Comparison of ENCODE assay signal across 1 cellular context in genomic region chr11:20058749-20059458, GRCh38.
TF ChIP-seq lines count a peak whose summit lies in the region.

No MANE protein-coding gene starts in this region.

TF ChIP-seq in SK-N-SH, 30 proteins besides CTCF, POLR2A, EP300 and RAD21 (continued from another document):
- TF ChIP-seq REST (IDR thresholded peaks at IDR 0.05; ENCODE audit: low read depth, low read length), result no peak
- TF ChIP-seq, protein P1, sequence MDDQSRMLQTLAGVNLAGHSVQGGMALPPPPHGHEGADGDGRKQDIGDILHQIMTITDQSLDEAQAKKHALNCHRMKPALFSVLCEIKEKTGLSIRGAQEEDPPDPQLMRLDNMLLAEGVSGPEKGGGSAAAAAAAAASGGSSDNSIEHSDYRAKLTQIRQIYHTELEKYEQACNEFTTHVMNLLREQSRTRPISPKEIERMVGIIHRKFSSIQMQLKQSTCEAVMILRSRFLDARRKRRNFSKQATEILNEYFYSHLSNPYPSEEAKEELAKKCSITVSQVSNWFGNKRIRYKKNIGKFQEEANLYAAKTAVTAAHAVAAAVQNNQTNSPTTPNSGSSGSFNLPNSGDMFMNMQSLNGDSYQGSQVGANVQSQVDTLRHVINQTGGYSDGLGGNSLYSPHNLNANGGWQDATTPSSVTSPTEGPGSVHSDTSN (IDR thresholded peaks at IDR 0.05), result peak; percentile 26; the same call in 1 of the 2 replicates
